In genomic region chr12:106956048-106956935, GRCh38 we compare ENCODE assay signal across 8 cellular contexts. TPM values are rescaled to one million over a fixed set of nuclear protein-coding genes. Genes with fewer than 3 reads are reported as not detected.
DNase-seq lines count a peak whose midpoint lies in the region; ATAC-seq, FAIRE-seq and TF ChIP-seq lines count a peak whose summit lies in the region.

No MANE protein-coding gene starts in this region.

- DNase-seq in GM12892 (ENCODE audit: insufficient read length) (peak; percentile 46), NCI-H1694 treated with DMSO at 0.1 percent for 48 hours (lab: John Stamatoyannopoulos, UW) (peak; percentile 53), cardiac fibroblast (ENCODE audit: low read depth in 2 of 2) (peak; percentile 91 to 92), iris pigment epithelial cell (ENCODE audit: low read depth) (peak; percentile 95), smooth muscle cell (lab: John Stamatoyannopoulos, UW; ENCODE audit: unreplicated experiment) (peak; percentile 82), SKM-1 (lab: John Stamatoyannopoulos, UW; ENCODE audit: unreplicated experiment) (no peak)

- H3K36me3 ChIP-seq in smooth muscle cell (ENCODE audit: low read depth) = no peaks in the 10 kb centered on the region

- peak overlapping the region; percentile 98 for H3K27ac ChIP-seq in smooth muscle cell (ENCODE audit: low read depth)

- ATAC-seq in HG02759 (IDR thresholded peaks at IDR 0.05; ENCODE audit: unreplicated experiment) = peak; percentile 39

- peak overlapping the region; percentile 97 for H3K4me3 ChIP-seq in WI38 (ENCODE audit: low read depth, low read length)
- H3K4me3 ChIP-seq in cardiac fibroblast (replicated peaks in 1 of 2; ENCODE audit: low read depth in 2 of 2, low read length in 2 of 2) = peak overlapping the region; percentile 92 to 94
- H3K4me3 ChIP-seq in smooth muscle cell = peak overlapping the region; percentile 91

- peak; percentile 48 for FAIRE-seq in GM12892 (lab: Jason Lieb, UNC)

- peaks cover 6% of the 10 kb centered on the region for H3F3A ChIP-seq in smooth muscle cell (ENCODE audit: low read depth)

- peak overlapping the region; percentile 100 for H3K9ac ChIP-seq in smooth muscle cell (ENCODE audit: low read depth)

- no peak overlapping the region for H2AFZ ChIP-seq in smooth muscle cell (ENCODE audit: low read depth)

- H3K4me1 ChIP-seq in smooth muscle cell (ENCODE audit: low read depth) = peaks cover 27% of the 10 kb centered on the region

- TF ChIP-seq CTCF in WI38 (IDR thresholded peaks at IDR 0.05; ENCODE audit: low read depth, low read length) = no peak
- no peak for TF ChIP-seq CTCF in cardiac fibroblast (IDR thresholded peaks at IDR 0.05; ENCODE audit: low read depth, low read length)
- no peak for TF ChIP-seq CTCF in smooth muscle cell (IDR thresholded peaks at IDR 0.05; ENCODE audit: borderline replicate concordance, insufficient read depth, poor library complexity, severe bottlenecking)

- WGBS in smooth muscle cell (ENCODE audit: low lambda C conversion rate) = 3% methylated on average over 25 of the region's 47 CpGs

- peaks cover 47% of the 10 kb centered on the region for H4K20me1 ChIP-seq in smooth muscle cell (ENCODE audit: low read depth)

- H3K27me3 ChIP-seq in smooth muscle cell (ENCODE audit: low read depth) = no peaks in the 10 kb centered on the region

- H3K9me3 ChIP-seq in smooth muscle cell (replicated peaks; ENCODE audit: low read depth) = no peaks in the 10 kb centered on the region

- H3K79me2 ChIP-seq in smooth muscle cell (ENCODE audit: low read depth) = peaks cover 53% of the 10 kb centered on the region

- TF ChIP-seq POLR2A in GM12892 (IDR thresholded peaks at IDR 0.05; ENCODE audit: low read depth, low read length) = no peak

- peak overlapping the region; percentile 99 for H3K4me2 ChIP-seq in smooth muscle cell

RNA-seq across cellular contexts. Expression of gene TMEM263, which starts 0.6 kb away (rescaled TPM):
- 44.7 TPM for polyA plus RNA-seq in GM12892 (2012; ENCODE audit: missing spikeins)
- 177 and 217 TPM in 2 replicates for total RNA-seq in smooth muscle cell
- 98.0 and 102 TPM in 2 replicates for polyA plus RNA-seq in smooth muscle cell

RNA-seq across cellular contexts. Expression of gene MTERF2, which starts 30.7 kb away (rescaled TPM):
- polyA plus RNA-seq in GM12892 (2012; ENCODE audit: missing spikeins) = 10.0 TPM
- total RNA-seq in smooth muscle cell = 2.8 and 5.8 TPM in 2 replicates
- polyA plus RNA-seq in smooth muscle cell = 5.0 and 8.4 TPM in 2 replicates
